Comparison of ENCODE assay signal across 13 cellular contexts in the genomic region with DNA sequence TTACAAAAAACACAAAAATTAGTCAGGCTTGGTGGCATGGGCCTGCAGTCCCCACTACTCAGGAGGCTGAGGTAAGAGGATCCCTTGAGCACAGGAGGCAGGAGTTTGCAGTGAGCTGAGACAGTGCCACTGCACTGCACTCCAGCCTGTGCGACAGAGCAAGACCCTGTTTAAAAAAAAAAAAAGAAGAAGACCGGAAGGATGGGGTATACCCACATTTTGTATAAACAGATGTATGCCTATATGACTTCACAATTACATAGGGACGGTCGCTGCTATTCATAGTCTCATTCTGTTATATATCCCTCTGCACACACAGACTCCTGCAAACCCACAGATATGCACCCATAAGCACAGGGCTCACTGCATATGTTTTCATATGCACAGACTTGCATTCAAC. TPM values are rescaled to one million over a fixed set of nuclear protein-coding genes. Genes with fewer than 3 reads are reported as not detected.
DNase-seq lines count a peak whose midpoint lies in the region; ATAC-seq and TF ChIP-seq lines count a peak whose summit lies in the region.
"Had no signal": no experiment of that assay in that cellular context is flagged by ENCODE, and none has a peak within 500 bp of the region (broad histone marks: within the 10 kb centered on the region; RNA-seq: fewer than 3 reads in every experiment).

No MANE protein-coding gene starts in this region.

- no peak for TF ChIP-seq CTCF in CD8-positive, alpha-beta T cell (IDR thresholded peaks at IDR 0.05)
- TF ChIP-seq CTCF in GM20000 (IDR thresholded peaks at IDR 0.05; ENCODE audit: extremely low read depth, missing control alignments), result no peak
- TF ChIP-seq CTCF in uterus (IDR thresholded peaks at IDR 0.05), result no peak

- peak overlapping the region; percentile 71 for H3K4me3 Mint-ChIP-seq in CD8-positive, alpha-beta T cell
- peak overlapping the region; percentile 56 for H3K4me3 Mint-ChIP-seq in T-helper 2 cell treated with Interferon-gamma antibody and Interleukin-4, amounts not matched to agents 5 μg/mL and 100 μg/mL, for 36 hours
- peak overlapping the region; percentile 59 for H3K4me3 Mint-ChIP-seq in memory B cell

- peaks cover 38% of the 10 kb centered on the region for H3K36me3 Mint-ChIP-seq in CD8-positive, alpha-beta T cell
- H3K36me3 Mint-ChIP-seq in T-helper 2 cell treated with Interferon-gamma antibody and Interleukin-4, amounts not matched to agents 5 μg/mL and 100 μg/mL, for 36 hours (ENCODE audit: low read depth), result peaks cover 41% of the 10 kb centered on the region
- peaks cover 3% of the 10 kb centered on the region for H3K36me3 Mint-ChIP-seq in memory B cell

- peak overlapping the region; percentile 13 for H3K4me3 ChIP-seq in CD8-positive, alpha-beta T cell (ENCODE audit: low read depth, low read length)
- no peak overlapping the region for H3K4me3 ChIP-seq in uterus
- H3K4me3 ChIP-seq: SJSA1 had no signal

- peak overlapping the region; percentile 93 for H3K27ac Mint-ChIP-seq in CD8-positive, alpha-beta T cell
- peak overlapping the region; percentile 83 for H3K27ac Mint-ChIP-seq in T-helper 2 cell treated with Interferon-gamma antibody and Interleukin-4, amounts not matched to agents 5 μg/mL and 100 μg/mL, for 36 hours
- peak overlapping the region; percentile 35 for H3K27ac Mint-ChIP-seq in memory B cell

- peak in 1 of 7 experiments; percentile 57 for DNase-seq in CD8-positive, alpha-beta T cell
- DNase-seq in GM20000 (ENCODE audit: low spot score) (peak; percentile 35), memory B cell (ENCODE audit: low spot score in 2 of 2) (no peak), uterus (no peak), amniotic stem cell (lab: John Stamatoyannopoulos, UW) (no peak), ureter (ENCODE audit: low spot score) (no peak), NCI-H187 (lab: John Stamatoyannopoulos, UW) (no peak)
- DNase-seq in T-helper 2 cell treated with Interferon-gamma antibody and Interleukin-4, amounts not matched to agents 5 μg/mL and 100 μg/mL, for 36 hours (ENCODE audit: low spot score), result no peak
- DNase-seq: right cardiac atrium; stimulated activated CD4-positive, alpha-beta T cell treated with anti-CD3 and anti-CD28 coated beads, Interleukin-4, amount 100 ng/mL, for 24 hours; stimulated activated naive CD4-positive, alpha-beta T cell treated with Interleukin-2 at 50 U/mL for 16 hours had no signal

- no peaks in the 10 kb centered on the region for H3K9me3 Mint-ChIP-seq in CD8-positive, alpha-beta T cell
- H3K9me3 Mint-ChIP-seq in T-helper 2 cell treated with Interferon-gamma antibody and Interleukin-4, amounts not matched to agents 5 μg/mL and 100 μg/mL, for 36 hours, result peaks cover 3% of the 10 kb centered on the region
- no peaks in the 10 kb centered on the region for H3K9me3 Mint-ChIP-seq in memory B cell

- H3K27ac ChIP-seq in CD8-positive, alpha-beta T cell (ENCODE audit: low read depth, low read length), result peak overlapping the region; percentile 10
- no peak overlapping the region for H3K27ac ChIP-seq in uterus
- H3K27ac ChIP-seq: SJSA1 had no signal

- ATAC-seq in CD8-positive, alpha-beta T cell, result peak; percentile 82
- peak; percentile 91 for ATAC-seq in memory B cell (ENCODE audit: low read depth)
- ATAC-seq: left lobe of liver, right cardiac atrium had no signal

- H3K9me3 ChIP-seq in CD8-positive, alpha-beta T cell (ENCODE audit: low read length), result no peaks in the 10 kb centered on the region
- H3K9me3 ChIP-seq in uterus, result no peaks in the 10 kb centered on the region
- H3K9me3 ChIP-seq: SJSA1 had no signal

- intact Hi-C loops in CD8-positive, alpha-beta T cell (cut with DNase I, micrococcal nuclease), result loop anchor here in 1 of 2 experiments (1.0 to 2.0 kb wide), 2 partner anchors 8 to 13 kb away; a partner anchor contains a TSS
- intact Hi-C loops in uterus (cut with DNase I; ENCODE audit: low total_unique reads), result no loop called here

- POLR2A ChIA-PET in CD8-positive, alpha-beta T cell (lab: Charles Lee), result interaction anchor here (0.7 to 11.2 kb wide), 4 partner anchors 10 to 176 kb away, joined by 3 to 206 read pairs (median 15); a partner anchor contains a TSS

- CTCF ChIA-PET in CD8-positive, alpha-beta T cell (lab: Charles Lee), result interaction anchor here (1.1 to 12.1 kb wide), 3 partner anchors 15 to 48 kb away, joined by 3 to 74 read pairs (median 8); a partner anchor contains a TSS

- no peak for TF ChIP-seq POLR2A in uterus (IDR thresholded peaks at IDR 0.05)

- peaks cover 60% of the 10 kb centered on the region for H3K4me1 Mint-ChIP-seq in CD8-positive, alpha-beta T cell (ENCODE audit: low read depth)
- H3K4me1 Mint-ChIP-seq in T-helper 2 cell treated with Interferon-gamma antibody and Interleukin-4, amounts not matched to agents 5 μg/mL and 100 μg/mL, for 36 hours (ENCODE audit: low read depth), result peaks cover 36% of the 10 kb centered on the region
- peaks cover 24% of the 10 kb centered on the region for H3K4me1 Mint-ChIP-seq in memory B cell

- H3K27me3 ChIP-seq in CD8-positive, alpha-beta T cell (ENCODE audit: insufficient read depth, low read length), result no peaks in the 10 kb centered on the region
- H3K27me3 ChIP-seq in uterus, result no peaks in the 10 kb centered on the region
- H3K27me3 ChIP-seq: SJSA1 had no signal

- no peaks in the 10 kb centered on the region for H3K27me3 Mint-ChIP-seq in CD8-positive, alpha-beta T cell (ENCODE audit: low read depth)
- no peaks in the 10 kb centered on the region for H3K27me3 Mint-ChIP-seq in T-helper 2 cell treated with Interferon-gamma antibody and Interleukin-4, amounts not matched to agents 5 μg/mL and 100 μg/mL, for 36 hours (ENCODE audit: low read depth)
- H3K27me3 Mint-ChIP-seq in memory B cell, result no peaks in the 10 kb centered on the region

- H3K36me3 ChIP-seq in CD8-positive, alpha-beta T cell (ENCODE audit: insufficient read depth, low read length), result peaks cover 3% of the 10 kb centered on the region
- H3K36me3 ChIP-seq in uterus, result no peaks in the 10 kb centered on the region
- H3K36me3 ChIP-seq: SJSA1 had no signal

- peaks cover 67% of the 10 kb centered on the region for H3K4me1 ChIP-seq in CD8-positive, alpha-beta T cell (ENCODE audit: insufficient read depth, low read length)
- no peaks in the 10 kb centered on the region for H3K4me1 ChIP-seq in uterus

RNA-seq across cellular contexts. Expression of a gene that starts 12.7 kb away (rescaled TPM):
- total RNA-seq in CD8-positive, alpha-beta T cell, result 100 to 1,000 TPM; 203 to 206 TPM
- 1 to 10 TPM in 3 of 4 donors, under 1 TPM in 1; 0.26 to 2.0 (median 1.4) TPM for total RNA-seq in uterus
- total RNA-seq in ureter, result 3.8 TPM
- total RNA-seq: SJSA1 had no signal

RNA-seq across cellular contexts. Expression of a gene that starts 16.7 kb away (rescaled TPM):
- under 1 TPM; 0.35 to 0.86 TPM for total RNA-seq in CD8-positive, alpha-beta T cell
- 10 to 100 TPM in 2 of 4 donors, 1 to 10 TPM in 1, not detected in 1; 1.2 to 29.0 (median 13.1) TPM for total RNA-seq in uterus
- total RNA-seq in ureter, result 8.3 TPM

RNA-seq across cellular contexts. Expression of a gene that starts 28.1 kb away (rescaled TPM):
- total RNA-seq in CD8-positive, alpha-beta T cell, result 10 to 100 TPM; 57.8 to 61.4 TPM
- total RNA-seq in uterus (100 to 1,000 TPM in 1 of 4 donors, 10 to 100 TPM in 3; 27.4 to 161 (median 91.2) TPM), ureter (113 TPM)

RNA-seq across cellular contexts. Expression of a gene that starts 41.5 kb away (rescaled TPM):
- 100 to 1,000 TPM in 1 of 2 experiments, 10 to 100 TPM in 1; 97.4 to 101 TPM for total RNA-seq in CD8-positive, alpha-beta T cell
- total RNA-seq in uterus (100 to 1,000 TPM; 111 to 246 (median 143) TPM), ureter (171 TPM)

RNA-seq across cellular contexts. Expression of a gene that starts 41.6 kb away (rescaled TPM):
- total RNA-seq in CD8-positive, alpha-beta T cell, result 1 to 10 TPM; 8.6 to 9.1 TPM
- total RNA-seq in uterus, result 10 to 100 TPM in 3 of 4 donors, under 1 TPM in 1; 0.59 to 40.8 (median 13.5) TPM
- 45.9 TPM for total RNA-seq in ureter

Comparison
In these comparisons a context has a peak if more than half of its experiments do, and no peak if none do; other contexts are left out.
1. H3K27ac Mint-ChIP-seq: peak in every context shown above with its lines; median percentile 93 in CD8-positive, alpha-beta T cell; 83 in T-helper 2 cell treated with Interferon-gamma antibody and Interleukin-4, amounts not matched to agents 5 μg/mL and 100 μg/mL, for 36 hours; 35 in memory B cell.
2. RNA of a gene that starts 12.7 kb away (total RNA-seq): 203 to 206 TPM in CD8-positive, alpha-beta T cell; 3.8 TPM in ureter (single experiment) and 0.26 to 2.0 TPM in uterus; every median in the first group is over 10 times any median in the second.
3. Peak in every context shown above with its lines, with median percentiles within 50 percentile points of each other: H3K4me3 Mint-ChIP-seq.